8 cellular contexts compared by ENCODE assay signal in genomic region chr11:86302092-86302793, GRCh38. TPM values are rescaled to one million over a fixed set of nuclear protein-coding genes. Genes with fewer than 3 reads are reported as not detected.
DNase-seq lines count a peak whose midpoint lies in the region; ATAC-seq lines count a peak whose summit lies in the region.

Gene HIKESHI (plus strand): TSS chr11:86302240. CDS start chr11:86302449, 209 bp downstream.

- H3K9me3 ChIP-seq in NT2/D1 (ENCODE audit: insufficient read depth, low read length) (no peaks in the 10 kb centered on the region), endocrine pancreas (ENCODE audit: control insufficient read depth, low read length) (no peaks in the 10 kb centered on the region), mesenchymal stem cell (ENCODE audit: control insufficient read depth, low read length) (no peaks in the 10 kb centered on the region)

- H3K4me3 ChIP-seq in NT2/D1 (ENCODE audit: insufficient read length, low read depth) (peak within 1 kb of the TSS; percentile 92), endocrine pancreas (ENCODE audit: control insufficient read depth, insufficient read depth, low read length) (peak within 1 kb of the TSS; percentile 100), mesenchymal stem cell (ENCODE audit: insufficient read depth in 1 of 2, low read depth in 1 of 2, low read length in 2 of 2) (peak within 1 kb of the TSS; percentile 93 to 97)

- peak within 1 kb of the TSS; percentile 78 for H3K4me2 ChIP-seq in mesenchymal stem cell (ENCODE audit: low read length, poor library complexity, severe bottlenecking)

- peak within 1 kb of the TSS; percentile 92 for H3K4me3 Mint-ChIP-seq in activated CD8-positive, alpha-beta memory T cell treated with anti-CD3 and anti-CD28 coated beads, Interleukin-2, amount 10 ng/mL, durations not matched to agents 7 days and 5 days

- peak within 1 kb of the TSS; percentile 97 to 100 for H3K18ac ChIP-seq in mesenchymal stem cell (ENCODE audit: low read depth in 1 of 2, low read length in 2 of 2)

- DNase-seq in COR-L47 (lab: John Stamatoyannopoulos, UW): peak; percentile 98
- peak; percentile 45 to 99 (median 95) for DNase-seq in HUDEP-2 (lab: John Stamatoyannopoulos, UW; ENCODE audit: unreplicated experiment in 76 of 76)
- peak; percentile 90 for DNase-seq in NT2/D1 (ENCODE audit: low read depth, low spot score)
- DNase-seq in activated CD8-positive, alpha-beta memory T cell treated with anti-CD3 and anti-CD28 coated beads, Interleukin-2, amount 10 ng/mL, durations not matched to agents 7 days and 5 days: peak; percentile 94
- DNase-seq in mesenchymal stem cell: peak; percentile 95
- peak; percentile 79 for DNase-seq in stimulated activated CD8-positive, alpha-beta memory T cell treated with anti-CD3 and anti-CD28 coated beads, Interleukin-12 subunit alpha, Interleukin-12 subunit beta, amount 100 ng/mL, for 4 hours (ENCODE audit: low read depth)

- H2BK120ac ChIP-seq in mesenchymal stem cell (ENCODE audit: low read depth, low read length): peak within 1 kb of the TSS; percentile 71

- peaks cover 2% of the 10 kb centered on the region for H3K9me3 Mint-ChIP-seq in activated CD8-positive, alpha-beta memory T cell treated with anti-CD3 and anti-CD28 coated beads, Interleukin-2, amount 10 ng/mL, durations not matched to agents 7 days and 5 days (ENCODE audit: low read depth)

- ATAC-seq in GM21381 (IDR thresholded peaks at IDR 0.05; ENCODE audit: unreplicated experiment): peak; percentile 99
- peak; percentile 99 for ATAC-seq in activated CD8-positive, alpha-beta memory T cell treated with anti-CD3 and anti-CD28 coated beads, Interleukin-2, amount 10 ng/mL, durations not matched to agents 7 days and 5 days

- H3K27ac Mint-ChIP-seq in activated CD8-positive, alpha-beta memory T cell treated with anti-CD3 and anti-CD28 coated beads, Interleukin-2, amount 10 ng/mL, durations not matched to agents 7 days and 5 days: peak within 1 kb of the TSS; percentile 87

- peak within 1 kb of the TSS; percentile 25 to 88 for H3K14ac ChIP-seq in mesenchymal stem cell (ENCODE audit: low read length in 2 of 2)

- H3K79me1 ChIP-seq in mesenchymal stem cell (replicated peaks; ENCODE audit: low read length, poor library complexity, severe bottlenecking): peaks cover 11% of the 10 kb centered on the region

- peak within 1 kb of the TSS; percentile 91 for H2AK5ac ChIP-seq in mesenchymal stem cell (ENCODE audit: low read length, severe bottlenecking)

- H3K36me3 ChIP-seq in NT2/D1 (ENCODE audit: insufficient read depth, insufficient read length, low read length) (peaks cover 5% of the 10 kb centered on the region), endocrine pancreas (ENCODE audit: control insufficient read depth, insufficient read depth, low read length) (no peaks in the 10 kb centered on the region), mesenchymal stem cell (ENCODE audit: control insufficient read depth in 1 of 2, insufficient read depth in 2 of 2, low read depth in 1 of 2, low read length in 2 of 2) (peaks cover 0 to 3% of the 10 kb centered on the region in 2 experiments)

- peak within 1 kb of the TSS; percentile 90 to 99 for H3K4ac ChIP-seq in mesenchymal stem cell (ENCODE audit: low read depth in 1 of 2, low read length in 2 of 2)

- peak within 1 kb of the TSS; percentile 100 for H4K8ac ChIP-seq in mesenchymal stem cell (ENCODE audit: low read length)

- H3K27ac ChIP-seq in mesenchymal stem cell (ENCODE audit: low read length, poor library complexity, severe bottlenecking): peak within 1 kb of the TSS; percentile 72

- under 1% methylated on average over 30 of the region's 30 CpGs for WGBS in mesenchymal stem cell

- no peaks in the 10 kb centered on the region for H3K27me3 Mint-ChIP-seq in activated CD8-positive, alpha-beta memory T cell treated with anti-CD3 and anti-CD28 coated beads, Interleukin-2, amount 10 ng/mL, durations not matched to agents 7 days and 5 days

- no peaks in the 10 kb centered on the region for H3K27me3 ChIP-seq in NT2/D1 (ENCODE audit: insufficient read depth, insufficient read length)
- no peaks in the 10 kb centered on the region for H3K27me3 ChIP-seq in endocrine pancreas (ENCODE audit: control insufficient read depth, insufficient read depth, low read length)
- no peaks in the 10 kb centered on the region for H3K27me3 ChIP-seq in mesenchymal stem cell (ENCODE audit: control insufficient read depth in 1 of 2, insufficient read depth in 1 of 2, low read length in 2 of 2)

- peak within 1 kb of the TSS in 1 of 2 experiments; percentile 54 for H2BK12ac ChIP-seq in mesenchymal stem cell (ENCODE audit: low read length in 2 of 2)

- peaks cover 13% of the 10 kb centered on the region for H3K36me3 Mint-ChIP-seq in activated CD8-positive, alpha-beta memory T cell treated with anti-CD3 and anti-CD28 coated beads, Interleukin-2, amount 10 ng/mL, durations not matched to agents 7 days and 5 days

- peak within 1 kb of the TSS; percentile 48 for H2BK15ac ChIP-seq in mesenchymal stem cell (ENCODE audit: low read depth, poor library complexity, severe bottlenecking)

- H3K9ac ChIP-seq in NT2/D1 (ENCODE audit: insufficient read length, low read depth) (peak within 1 kb of the TSS; percentile 75), endocrine pancreas (ENCODE audit: control insufficient read depth, insufficient read depth, low read length) (peak within 1 kb of the TSS; percentile 65), mesenchymal stem cell (ENCODE audit: low read length) (peak within 1 kb of the TSS; percentile 92)

- peak within 1 kb of the TSS in 1 of 2 experiments; percentile 89 for H3K23ac ChIP-seq in mesenchymal stem cell (ENCODE audit: low read length in 2 of 2)

- no peaks in the 10 kb centered on the region for H3K4me1 ChIP-seq in NT2/D1 (ENCODE audit: insufficient read depth, insufficient read length)
- H3K4me1 ChIP-seq in endocrine pancreas (ENCODE audit: control insufficient read depth, insufficient read depth, low read length): peaks cover 18% of the 10 kb centered on the region
- no peaks in the 10 kb centered on the region for H3K4me1 ChIP-seq in mesenchymal stem cell (ENCODE audit: control insufficient read depth, insufficient read depth, low read depth, low read length)

- H2AFZ ChIP-seq in mesenchymal stem cell (ENCODE audit: low read depth, low read length): peak within 1 kb of the TSS; percentile 98

- peaks cover 31% of the 10 kb centered on the region for H3K4me1 Mint-ChIP-seq in activated CD8-positive, alpha-beta memory T cell treated with anti-CD3 and anti-CD28 coated beads, Interleukin-2, amount 10 ng/mL, durations not matched to agents 7 days and 5 days

- H2BK5ac ChIP-seq in mesenchymal stem cell (ENCODE audit: low read depth, low read length, poor library complexity, severe bottlenecking): peak within 1 kb of the TSS; percentile 84

- H4K91ac ChIP-seq in mesenchymal stem cell (ENCODE audit: low read length): peak within 1 kb of the TSS; percentile 93

- CTCF ChIA-PET in activated CD8-positive, alpha-beta memory T cell treated with anti-CD3 and anti-CD28 coated beads, Interleukin-2, amount 10 ng/mL, durations not matched to agents 7 days and 5 days (lab: Charles Lee): interaction anchor here (0.7 to 1.8 kb wide), 6 partner anchors 9 to 447 kb away, joined by 3 to 12 read pairs (median 4); partner anchors contain the start of gene CCDC83

RNA-seq across cellular contexts. Expression of gene HIKESHI, which starts in this region (rescaled TPM):
- total RNA-seq in activated CD8-positive, alpha-beta memory T cell treated with anti-CD3 and anti-CD28 coated beads, Interleukin-2, amount 10 ng/mL, durations not matched to agents 7 days and 5 days: 10 to 100 TPM; 37.3 to 44.9 TPM
- polyA plus RNA-seq in mesenchymal stem cell (2013, experiment 1 of 2): 79.9 TPM
- polyA plus RNA-seq in mesenchymal stem cell (2013, experiment 2 of 2): 90.6 TPM

Comparison
In these comparisons a context has a peak if more than half of its experiments do, and no peak if none do; other contexts are left out.
1. Peak in every context shown above with its lines: DNase-seq, ATAC-seq, H3K4me3 ChIP-seq and H3K27ac ChIP-seq.